ENCODE assay signal across 26 cellular contexts in genomic region chr14:104247336-104248202, GRCh38.
A peak's percentile ranks its signal among the peaks of the same experiment; 100 is the strongest.
DNase-seq lines count a peak whose midpoint lies in the region; ATAC-seq, FAIRE-seq and TF ChIP-seq lines count a peak whose summit lies in the region.
"Had no signal": no experiment of that assay in that cellular context is flagged by ENCODE, and none has a peak within 500 bp of the region (broad histone marks: within the 10 kb centered on the region; RNA-seq: fewer than 3 reads in every experiment).

No MANE protein-coding gene starts in this region.

- TF ChIP-seq EP300 in HepG2 (IDR thresholded peaks at IDR 0.05; ENCODE audit: low read depth in 2 of 2, low read length in 2 of 2) (no peak), HepG2 (CRISPR knock-in tag; IDR thresholded peaks at IDR 0.05; ENCODE audit: borderline replicate concordance) (no peak)

- in situ Hi-C loops in HepG2 (cut with HindIII; ENCODE audit: extremely low pct_ligation_motif_present, low pct_unique_long_range_greater_than_20kb) = no loop called here

- H4K20me1 ChIP-seq in HepG2 (ENCODE audit: insufficient read depth, low read length) (no peaks in the 10 kb centered on the region), osteoblast (ENCODE audit: insufficient read depth, low read length) (no peaks in the 10 kb centered on the region)

- no peaks in the 10 kb centered on the region for H3K27me3 ChIP-seq in right lobe of liver
- H3K27me3 ChIP-seq in HepG2 (ENCODE audit: control insufficient read depth in 1 of 2, insufficient read depth in 2 of 2, low read length in 2 of 2) = peaks cover 2 to 13% of the 10 kb centered on the region in 2 experiments; a peak in 3 of 5 replicates
- no peaks in the 10 kb centered on the region for H3K27me3 ChIP-seq in osteoblast (ENCODE audit: insufficient read depth, low read length)
- no peaks in the 10 kb centered on the region for H3K27me3 ChIP-seq in CD4-positive, alpha-beta memory T cell (ENCODE audit: insufficient read depth, low read length)
- H3K27me3 ChIP-seq: brain microvascular endothelial cell, heart right ventricle had no signal

- no peak for TF ChIP-seq POLR2A in right lobe of liver (IDR thresholded peaks at IDR 0.05)
- TF ChIP-seq POLR2A in HepG2 (IDR thresholded peaks at IDR 0.05; ENCODE audit: insufficient read depth in 1 of 2, low read depth in 2 of 2, low read length in 2 of 2) = no peak

- H3K36me3 ChIP-seq in right lobe of liver (no peaks in the 10 kb centered on the region), HepG2 (replicated peaks in 1 of 2; ENCODE audit: control insufficient read depth in 1 of 2, insufficient read depth in 2 of 2, low read length in 2 of 2) (no peaks in the 10 kb centered on the region), osteoblast (ENCODE audit: insufficient read depth, low read length) (no peaks in the 10 kb centered on the region)
- no peaks in the 10 kb centered on the region for H3K36me3 ChIP-seq in CD4-positive, alpha-beta memory T cell (ENCODE audit: insufficient read depth, low read length)
- H3K36me3 ChIP-seq: brain microvascular endothelial cell, heart right ventricle, thoracic aorta had no signal

- no peak overlapping the region for H3K9ac ChIP-seq in HepG2 (ENCODE audit: insufficient read depth, low read depth, low read length)

- no TSS peak for BruUV-seq in HepG2 (replicated peaks; lab: Mats Ljungman, UMichigan)

- H3K9me3 Mint-ChIP-seq in CD4-positive, alpha-beta memory T cell = peaks cover 0 to 5% (median 0%) of the 10 kb centered on the region in 8 donors

- intact Hi-C loops in right lobe of liver (cut with DNase I) = no loop called here
- intact Hi-C loops in HepG2 (cut with micrococcal nuclease; ENCODE audit: unreplicated experiment) = no loop called here
- intact Hi-C loops in left colon (cut with DNase I, micrococcal nuclease) = no loop called here
- intact Hi-C loops in CD4-positive, alpha-beta memory T cell (cut with micrococcal nuclease) = no loop called here

- no peak overlapping the region for H3K27ac ChIP-seq in right lobe of liver
- H3K27ac ChIP-seq in HepG2 (ENCODE audit: extremely low read length, insufficient read depth, low read length) = no peak overlapping the region
- no peak overlapping the region for H3K27ac ChIP-seq in osteoblast (ENCODE audit: low read depth, low read length)
- no peak overlapping the region for H3K27ac ChIP-seq in CD4-positive, alpha-beta memory T cell (ENCODE audit: low read depth, low read length)
- H3K27ac ChIP-seq: brain microvascular endothelial cell, heart right ventricle, thoracic aorta had no signal

- no peak overlapping the region for H3K4me3 Mint-ChIP-seq in CD4-positive, alpha-beta memory T cell

- no peaks in the 10 kb centered on the region for H3K36me3 Mint-ChIP-seq in CD4-positive, alpha-beta memory T cell

- TF ChIP-seq CTCF in right lobe of liver (IDR thresholded peaks at IDR 0.05) (no peak), HepG2 (CRISPR knock-in tag; IDR thresholded peaks at IDR 0.05) (no peak), osteoblast (IDR thresholded peaks at IDR 0.05; ENCODE audit: extremely low read depth, low read depth, low read length) (no peak)

- no peak overlapping the region for H3K4me2 ChIP-seq in HepG2 (ENCODE audit: low read depth, low read length)
- H3K4me2 ChIP-seq in osteoblast (ENCODE audit: insufficient read depth, low read length) = no peak overlapping the region

- peaks cover 0 to 4% (median 0%) of the 10 kb centered on the region in 4 donors for H3K4me1 Mint-ChIP-seq in CD4-positive, alpha-beta memory T cell

- peak in 2 of 3 donors; percentile 40 to 41 for DNase-seq in right lobe of liver
- DNase-seq in HepG2 (ENCODE audit: low spot score) = no peak
- peak in 1 of 2 donors; percentile 13 for DNase-seq in left colon
- peak; percentile 72 for DNase-seq in osteoblast (ENCODE audit: insufficient read length, low spot score, missing footprints)
- peak; percentile 31 for DNase-seq in ureter (ENCODE audit: low spot score)
- DNase-seq in GM03348 (ENCODE audit: low spot score) = no peak
- no peak for DNase-seq in CD4-positive, alpha-beta memory T cell
- DNase-seq: activated CD4-positive, alpha-beta T cell treated with anti-CD3 and anti-CD28 coated beads, Interleukin-2, amount 50 U/mL, for 4 hours; activated CD4-positive, CD25-positive, alpha-beta regulatory T cell; activated gamma-delta T cell treated with Interleukin-2 at 50 U/mL for 16 hours; brain microvascular endothelial cell; effector memory CD4-positive, alpha-beta T cell; foreskin fibroblast; KBM-7; MM.1S; NCI-H1417 treated with DMSO at 0.1 percent for 48 hours; NCI-H2081 treated with DMSO at 0.1 percent for 48 hours; NCI-H345; NCI-H774; SHP77; small intestine; SW 1271 had no signal

- H3K79me2 ChIP-seq in HepG2 (ENCODE audit: insufficient read depth, low read length) (no peaks in the 10 kb centered on the region), osteoblast (ENCODE audit: insufficient read depth, low read length) (no peaks in the 10 kb centered on the region)

- H3K4me3 ChIP-seq in right lobe of liver = no peak overlapping the region
- H3K4me3 ChIP-seq in HepG2 (replicated peaks in 1 of 3; ENCODE audit: insufficient read depth in 1 of 3, low read depth in 2 of 3, low read length in 3 of 3) = no peak overlapping the region
- no peak overlapping the region for H3K4me3 ChIP-seq in osteoblast (ENCODE audit: insufficient read depth, low read length)
- no peak overlapping the region for H3K4me3 ChIP-seq in CD4-positive, alpha-beta memory T cell (ENCODE audit: low read length in 2 of 2)
- H3K4me3 ChIP-seq: heart right ventricle, thoracic aorta had no signal

- H3K4me1 ChIP-seq in right lobe of liver = no peaks in the 10 kb centered on the region
- H3K4me1 ChIP-seq in HepG2 (ENCODE audit: insufficient read depth, low read length) = no peaks in the 10 kb centered on the region
- no peaks in the 10 kb centered on the region for H3K4me1 ChIP-seq in osteoblast (ENCODE audit: insufficient read depth, low read length)
- no peaks in the 10 kb centered on the region for H3K4me1 ChIP-seq in CD4-positive, alpha-beta memory T cell (ENCODE audit: insufficient read depth, low read length)
- H3K4me1 ChIP-seq: heart right ventricle had no signal

- H3K27me3 Mint-ChIP-seq in CD4-positive, alpha-beta memory T cell = peaks cover 2% of the 10 kb centered on the region in 2 donors

- no peak for ATAC-seq in right lobe of liver
- no peak for ATAC-seq in HepG2
- peak; percentile 13 for ATAC-seq in left colon
- ATAC-seq in HG03442 (IDR thresholded peaks at IDR 0.05; ENCODE audit: unreplicated experiment) = no peak

- H3K27ac Mint-ChIP-seq in CD4-positive, alpha-beta memory T cell = no peak overlapping the region

- TF ChIP-seq RAD21 in HepG2 (CRISPR knock-in tag; IDR thresholded peaks at IDR 0.05) = no peak

- 93% methylated on average over 3 of the region's 24 CpGs for WGBS in right lobe of liver (ENCODE audit: insufficient coverage, low coverage, low lambda C conversion rate, missing lambda C conversion rate)
- 37% methylated on average over 10 of the region's 24 CpGs for WGBS in HepG2 (ENCODE audit: low lambda C conversion rate)

- CTCF ChIA-PET in HepG2 (lab: Yijun Ruan, JAX; ENCODE audit: low intra/inter-chr PET ratio, low total read pairs) = no interaction called here
- CTCF ChIA-PET in CD4-positive, alpha-beta memory T cell (lab: Charles Lee; ENCODE audit: partially characterized antibody) = no interaction called here

- H3K9me3 ChIP-seq in right lobe of liver = no peaks in the 10 kb centered on the region
- H3K9me3 ChIP-seq in HepG2 (ENCODE audit: low read length) = no peaks in the 10 kb centered on the region
- no peaks in the 10 kb centered on the region for H3K9me3 ChIP-seq in osteoblast (ENCODE audit: low read depth, low read length)
- no peaks in the 10 kb centered on the region for H3K9me3 ChIP-seq in CD4-positive, alpha-beta memory T cell (ENCODE audit: control insufficient read depth in 1 of 2, low read length in 2 of 2)

- POLR2A ChIA-PET in HepG2 (lab: Yijun Ruan, JAX) = no interaction called here
- POLR2A ChIA-PET in CD4-positive, alpha-beta memory T cell (lab: Charles Lee; ENCODE audit: partially characterized antibody) = no interaction called here

- H2AFZ ChIP-seq in HepG2 (ENCODE audit: low read length) (no peak overlapping the region), osteoblast (ENCODE audit: low read length) (no peak overlapping the region)

- no peak for FAIRE-seq in HepG2 (lab: Jason Lieb, UNC)
- FAIRE-seq: colon, small intestine had no signal

TF ChIP-seq in HepG2, 621 proteins besides CTCF, POLR2A, EP300 and RAD21:
- TF ChIP-seq ZNF33A (CRISPR knock-in tag; IDR thresholded peaks at IDR 0.05; ENCODE audit: borderline replicate concordance) (no peak), NR1H2 (CRISPR knock-in tag; IDR thresholded peaks at IDR 0.05; ENCODE audit: borderline replicate concordance, low read depth) (no peak), IRF9 (CRISPR knock-in tag; IDR thresholded peaks at IDR 0.05; ENCODE audit: borderline replicate concordance) (no peak), SRSF9 (IDR thresholded peaks at IDR 0.05; ENCODE audit: borderline replicate concordance, insufficient read depth, low read depth, low read length, poor library complexity, severe bottlenecking) (no peak), ZNF746 (CRISPR knock-in tag; IDR thresholded peaks at IDR 0.05) (no peak), ZNF224 (CRISPR knock-in tag; IDR thresholded peaks at IDR 0.05) (no peak), ZNF558 (CRISPR knock-in tag; IDR thresholded peaks at IDR 0.05; ENCODE audit: borderline replicate concordance) (no peak), ZMAT5 (CRISPR knock-in tag; IDR thresholded peaks at IDR 0.05; ENCODE audit: borderline replicate concordance, low read depth) (no peak), ZNF580 (CRISPR knock-in tag; IDR thresholded peaks at IDR 0.05; ENCODE audit: borderline replicate concordance, low read depth) (no peak), ATM (IDR thresholded peaks at IDR 0.05; ENCODE audit: borderline replicate concordance) (no peak), ZNF567 (CRISPR knock-in tag; IDR thresholded peaks at IDR 0.05; ENCODE audit: borderline replicate concordance) (no peak)

Comparison
In these comparisons a context has a peak if more than half of its experiments do, and no peak if none do; other contexts are left out.
1. DNase-seq: peak in right lobe of liver (2 of 3), osteoblast (single experiment) and ureter (single experiment); none in HepG2 (single experiment), GM03348 (single experiment) and CD4-positive, alpha-beta memory T cell (0 of 5).